In genomic region chr10:89701238-89702120, GRCh38 we compare ENCODE assay signal across 8 cellular contexts. TPM values are rescaled to one million over a fixed set of nuclear protein-coding genes. Genes with fewer than 3 reads are reported as not detected.
DNase-seq lines count a peak whose midpoint lies in the region; ATAC-seq and TF ChIP-seq lines count a peak whose summit lies in the region.

Gene KIF20B, plus strand, starts transcription at chr10:89701590. Its CDS starts 3,705 bp downstream, at chr10:89705295.

- H4K20me1 ChIP-seq in KMS-11 (ENCODE audit: insufficient read depth) = no peaks in the 10 kb centered on the region

- peaks cover 36% of the 10 kb centered on the region for H3K4me1 ChIP-seq in KMS-11 (ENCODE audit: low read depth, poor library complexity, severe bottlenecking)
- H3K4me1 ChIP-seq in Panc1 (ENCODE audit: control insufficient read depth, insufficient read depth, low read length) = peaks cover 19% of the 10 kb centered on the region
- H3K4me1 ChIP-seq in esophagus (ENCODE audit: control insufficient read depth in 2 of 2, insufficient read depth in 2 of 2, low read length in 1 of 2) = no peaks in the 10 kb centered on the region
- no peaks in the 10 kb centered on the region for H3K4me1 ChIP-seq in mucosa of stomach (ENCODE audit: control insufficient read depth, insufficient read depth, low read length)

- H3K4me3 ChIP-seq in KMS-11 (IDR thresholded peaks at IDR 0.05; ENCODE audit: insufficient read depth, low read depth, low read length) = no peak within 1 kb of the TSS
- H3K4me3 ChIP-seq in Panc1 (ENCODE audit: low read depth in 2 of 2, low read length in 2 of 2) = peak within 1 kb of the TSS; percentile 70 to 86
- H3K4me3 ChIP-seq in esophagus (ENCODE audit: low read depth in 1 of 2, low read length in 2 of 2) = peak within 1 kb of the TSS; percentile 78 to 97
- peak within 1 kb of the TSS; percentile 87 for H3K4me3 ChIP-seq in mucosa of stomach (ENCODE audit: low read length)

- ATAC-seq in GM21737 (IDR thresholded peaks at IDR 0.05; ENCODE audit: unreplicated experiment) (peak; percentile 99), Panc1 (peak; percentile 100)
- ATAC-seq in activated T-cell treated with anti-CD3 and anti-CD28 coated beads, Interleukin-2, amount 50 U/mL, for 4 hours = peak; percentile 98

- CTCF ChIA-PET in Panc1 (lab: Charles Lee) = no interaction called here

- no peak for TF ChIP-seq CTCF in KMS-11 (conservative IDR thresholded peaks at IDR 0.05; ENCODE audit: low read depth, low read length)
- peak; percentile 53 for TF ChIP-seq CTCF in Panc1 (IDR thresholded peaks at IDR 0.05)

- H3K27me3 ChIP-seq in KMS-11 (ENCODE audit: insufficient read depth, low read depth) (no peaks in the 10 kb centered on the region), Panc1 (ENCODE audit: control insufficient read depth, insufficient read depth, low read length) (no peaks in the 10 kb centered on the region), esophagus (ENCODE audit: control insufficient read depth in 1 of 2, insufficient read depth in 2 of 2, low read length in 2 of 2) (no peaks in the 10 kb centered on the region), mucosa of stomach (ENCODE audit: control insufficient read depth, insufficient read depth, low read length) (no peaks in the 10 kb centered on the region)

- H3K36me3 Mint-ChIP-seq in activated T-cell treated with anti-CD3 and anti-CD28 coated beads, Interleukin-2, amount 50 U/mL, for 4 hours (ENCODE audit: insufficient read depth) = no peaks in the 10 kb centered on the region

- H3K27ac ChIP-seq in KMS-11 (peak within 1 kb of the TSS; percentile 80), Panc1 (ENCODE audit: low read length) (peak within 1 kb of the TSS; percentile 96), esophagus (ENCODE audit: low read depth in 2 of 2, low read length in 1 of 2) (peak within 1 kb of the TSS; percentile 93 to 96)

- H3K27me3 Mint-ChIP-seq in activated T-cell treated with anti-CD3 and anti-CD28 coated beads, Interleukin-2, amount 50 U/mL, for 4 hours (ENCODE audit: low read depth) = no peaks in the 10 kb centered on the region

- H3K9me3 Mint-ChIP-seq in activated T-cell treated with anti-CD3 and anti-CD28 coated beads, Interleukin-2, amount 50 U/mL, for 4 hours = no peaks in the 10 kb centered on the region

- TSS peak; percentile 91 for BruUV-seq in Panc1 (replicated peaks; lab: Mats Ljungman, UMichigan)

- DNase-seq in DMS79 treated with DMSO at 0.1 percent for 48 hours (lab: John Stamatoyannopoulos, UW) (peak; percentile 80), Panc1 (ENCODE audit: low read depth, low spot score) (peak; percentile 87)
- DNase-seq in activated T-cell treated with anti-CD3 and anti-CD28 coated beads, Interleukin-2, amount 50 U/mL, for 4 hours = peak; percentile 91
- peak; percentile 86 to 88 for DNase-seq in stimulated activated CD8-positive, alpha-beta memory T cell treated with anti-CD3 and anti-CD28 coated beads, Interleukin-7, amount 100 ng/mL, for 1 hour (ENCODE audit: low read depth in 2 of 2)

- POLR2A ChIA-PET in Panc1 (lab: Charles Lee) = interaction anchor here (0.6 to 0.7 kb wide), 2 partner anchors 58 to 343 kb away, joined by 3 to 6 read pairs; no protein-coding TSS in a partner anchor

- H3K4me1 Mint-ChIP-seq in activated T-cell treated with anti-CD3 and anti-CD28 coated beads, Interleukin-2, amount 50 U/mL, for 4 hours (ENCODE audit: low read depth) = peaks cover 43% of the 10 kb centered on the region

- H2AFZ ChIP-seq in KMS-11 (ENCODE audit: low read depth) = peak within 1 kb of the TSS; percentile 98

- H3K36me3 ChIP-seq in KMS-11 (ENCODE audit: insufficient read depth) (no peaks in the 10 kb centered on the region), Panc1 (ENCODE audit: control insufficient read depth, insufficient read depth, low read length) (no peaks in the 10 kb centered on the region; the same call in 1 of the 2 replicates), esophagus (ENCODE audit: control insufficient read depth in 2 of 2, insufficient read depth in 2 of 2, low read length in 1 of 2) (no peaks in the 10 kb centered on the region), mucosa of stomach (ENCODE audit: control insufficient read depth, insufficient read depth, low read length) (no peaks in the 10 kb centered on the region)

- peak within 1 kb of the TSS; percentile 93 for H3K4me3 Mint-ChIP-seq in activated T-cell treated with anti-CD3 and anti-CD28 coated beads, Interleukin-2, amount 50 U/mL, for 4 hours

- peak within 1 kb of the TSS; percentile 86 for H3K9ac ChIP-seq in KMS-11
- peak within 1 kb of the TSS; percentile 85 for H3K9ac ChIP-seq in mucosa of stomach (ENCODE audit: low read length)

- H3K9me3 ChIP-seq in Panc1 (ENCODE audit: control insufficient read depth, insufficient read depth, low read depth, low read length) (no peaks in the 10 kb centered on the region), esophagus (ENCODE audit: control insufficient read depth in 2 of 2, insufficient read depth in 1 of 2, low read depth in 1 of 2, low read length in 1 of 2) (no peaks in the 10 kb centered on the region), mucosa of stomach (ENCODE audit: control insufficient read depth, low read length) (no peaks in the 10 kb centered on the region)

- intact Hi-C loops in Panc1 (cut with micrococcal nuclease; ENCODE audit: unreplicated experiment) = loop anchor here (2.0 to 5.0 kb wide), 2 partner anchors 57 to 279 kb away; partner anchors contain the start of gene PANK1

- H3K79me2 ChIP-seq in KMS-11 (ENCODE audit: insufficient read depth, low read depth) = peaks cover 51% of the 10 kb centered on the region

- 0% methylated on average over 48 of the region's 48 CpGs for WGBS in esophagus, 2 donors

- peak within 1 kb of the TSS; percentile 92 for H3K4me2 ChIP-seq in KMS-11

- in situ Hi-C loops in Panc1 (cut with HindIII; ENCODE audit: low pct_unique_long_range_greater_than_20kb, low sequenced_read_pairs) = no loop called here

RNA-seq across cellular contexts. Expression of gene KIF20B, which starts in this region (rescaled TPM):
- 48.1 TPM for total RNA-seq in Panc1 (2021; ENCODE audit: unreplicated experiment)
- 3.7 TPM for polyA plus RNA-seq in Panc1 (2012; ENCODE audit: insufficient read length)
- 10 to 100 TPM; 28.0 to 28.8 (median 28.4) TPM for total RNA-seq in activated T-cell treated with anti-CD3 and anti-CD28 coated beads, Interleukin-2, amount 50 U/mL, for 4 hours
- 1 to 10 TPM; 3.3 to 3.6 TPM for polyA plus RNA-seq in esophagus
